Comparison of ENCODE assay signal across 1 cellular context in genomic region chrX:131746491-131746968, GRCh38.
TF ChIP-seq lines count a peak whose summit lies in the region.

No MANE protein-coding gene starts in this region.

TF ChIP-seq in HEK293, 187 proteins besides CTCF, POLR2A, EP300 and RAD21 (continued from another document):
- TF ChIP-seq ZNF280C (tag by site-specific recombination; IDR thresholded peaks at IDR 0.05) (no peak), ZNF157 (tag by site-specific recombination; IDR thresholded peaks at IDR 0.05) (no peak), PRDM10 (tag by site-specific recombination; IDR thresholded peaks at IDR 0.05) (no peak), ELK4 (IDR thresholded peaks at IDR 0.05; ENCODE audit: borderline replicate concordance, low read depth, low read length) (no peak), ZNF658 (tag by site-specific recombination; IDR thresholded peaks at IDR 0.05) (no peak), ZNF112 (tag by site-specific recombination; IDR thresholded peaks at IDR 0.05) (no peak), ZNF280D (tag by site-specific recombination; IDR thresholded peaks at IDR 0.05) (no peak), HIC1 (tag by site-specific recombination; IDR thresholded peaks at IDR 0.05) (peak; percentile 10; the same call in 1 of the 2 replicates), GLI4 (tag by site-specific recombination; IDR thresholded peaks at IDR 0.05) (no peak), ZNF791 (tag by site-specific recombination; IDR thresholded peaks at IDR 0.05) (no peak), ZNF549 (tag by site-specific recombination; IDR thresholded peaks at IDR 0.05) (no peak), ZXDB (tag by site-specific recombination; IDR thresholded peaks at IDR 0.05) (peak; percentile 25), KLF16 (tag by site-specific recombination; IDR thresholded peaks at IDR 0.05) (no peak), ZNF585B (tag by site-specific recombination; IDR thresholded peaks at IDR 0.05) (no peak), ZNF266 (tag by site-specific recombination; IDR thresholded peaks at IDR 0.05; ENCODE audit: low read depth) (no peak), ZNF146 (tag by site-specific recombination; IDR thresholded peaks at IDR 0.05) (no peak), ZFP3 (tag by site-specific recombination; IDR thresholded peaks at IDR 0.05; ENCODE audit: low read depth) (no peak), YY1 (tag by site-specific recombination; IDR thresholded peaks at IDR 0.05) (peak; percentile 76), GLIS2 (tag by site-specific recombination; IDR thresholded peaks at IDR 0.05) (peak; percentile 42; the same call in 1 of the 2 replicates), ZNF571 (tag by site-specific recombination; IDR thresholded peaks at IDR 0.05) (no peak), ZNF518A (tag by site-specific recombination; conservative IDR thresholded peaks at IDR 0.05; ENCODE audit: low read depth) (no peak), ZSCAN4 (tag by site-specific recombination; IDR thresholded peaks at IDR 0.05) (no peak), OSR2 (tag by site-specific recombination; IDR thresholded peaks at IDR 0.05) (no peak), ZNF654 (tag by site-specific recombination; IDR thresholded peaks at IDR 0.05; ENCODE audit: low read depth) (peak; percentile 97), RBAK (tag by site-specific recombination; IDR thresholded peaks at IDR 0.05) (no peak), ZSCAN18 (tag by site-specific recombination; IDR thresholded peaks at IDR 0.05) (no peak), ZNF148 (tag by site-specific recombination; IDR thresholded peaks at IDR 0.05; ENCODE audit: borderline replicate concordance) (no peak), SCRT2 (tag by site-specific recombination; IDR thresholded peaks at IDR 0.05) (no peak), SP3 (tag by site-specific recombination; IDR thresholded peaks at IDR 0.05) (peak; percentile 72), KLF8 (tag by site-specific recombination; IDR thresholded peaks at IDR 0.05) (peak; percentile 72)
